In the genomic region with DNA sequence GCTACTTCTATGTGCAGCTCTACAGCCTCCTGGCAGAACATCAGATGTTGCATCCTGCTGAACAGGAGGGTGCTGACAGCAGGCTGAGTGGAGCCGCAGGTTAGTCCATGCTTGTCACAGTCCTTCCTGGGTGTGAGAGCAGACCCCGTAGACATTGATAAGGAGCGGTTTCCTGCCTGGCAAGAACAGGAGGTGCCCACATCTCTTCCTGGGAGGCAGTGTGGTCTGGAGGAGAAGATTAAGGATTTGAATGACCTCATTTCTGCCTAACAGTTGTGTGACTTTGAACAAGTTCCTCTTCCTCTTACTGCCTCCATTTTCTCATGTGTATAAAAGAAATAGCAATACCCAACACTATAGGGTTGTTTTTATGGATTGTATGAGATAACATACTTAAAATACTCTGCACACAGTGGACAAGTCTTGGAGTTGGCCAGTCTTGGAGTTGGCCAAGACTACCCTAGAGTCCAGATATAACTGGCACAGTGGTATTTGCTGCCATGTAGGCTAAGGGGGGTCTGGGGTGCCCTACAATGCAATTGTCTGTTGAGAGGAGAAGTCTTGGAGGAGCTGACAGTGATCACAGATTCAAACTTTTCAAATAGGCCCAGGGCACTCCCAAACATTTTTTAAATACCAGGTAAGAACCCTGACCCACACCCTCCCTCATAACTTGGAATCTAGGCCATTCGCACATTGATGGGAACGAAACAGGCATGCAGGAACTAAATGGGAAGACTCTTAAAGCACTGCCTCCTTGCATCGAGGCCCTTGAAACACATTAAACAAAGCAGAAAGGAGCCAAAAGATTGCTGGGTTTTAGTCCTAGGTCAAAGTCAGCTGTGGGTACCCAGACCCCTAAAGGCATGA, we compare ENCODE assay signal across 21 cellular contexts. TPM values are rescaled to one million over a fixed set of nuclear protein-coding genes. Genes with fewer than 3 reads are reported as not detected.
DNase-seq lines count a peak whose midpoint lies in the region; ATAC-seq, FAIRE-seq and TF ChIP-seq lines count a peak whose summit lies in the region.
"Had no signal": no experiment of that assay in that cellular context is flagged by ENCODE, and none has a peak within 500 bp of the region (broad histone marks: within the 10 kb centered on the region; RNA-seq: fewer than 3 reads in every experiment).

No MANE protein-coding gene starts in this region.

- no peaks in the 10 kb centered on the region for H3K27me3 ChIP-seq in BLaER1 treated with 17β-estradiol and CSF1 and Interleukin-3, amounts not matched to agents 10 nM and 100 nM
- no peaks in the 10 kb centered on the region for H3K27me3 ChIP-seq in astrocyte (ENCODE audit: insufficient read depth, low read length)
- H3K27me3 ChIP-seq in right atrium auricular region = no peaks in the 10 kb centered on the region
- H3K27me3 ChIP-seq: ovary, spleen had no signal

- no peak overlapping the region for H3K27ac Mint-ChIP-seq in astrocyte (ENCODE audit: unreplicated experiment)
- H3K27ac Mint-ChIP-seq: activated CD4-positive, alpha-beta memory T cell treated with anti-CD3 and anti-CD28 coated beads, Interleukin-2, amount 10 ng/mL, durations not matched to agents 7 days and 5 days; endodermal cell had no signal

- no peak overlapping the region for H3K4me3 ChIP-seq in BLaER1 treated with 17β-estradiol and CSF1 and Interleukin-3, amounts not matched to agents 10 nM and 100 nM
- H3K4me3 ChIP-seq in astrocyte (ENCODE audit: insufficient read depth, low read depth, low read length) (no peak overlapping the region), right atrium auricular region (no peak overlapping the region)
- H3K4me3 ChIP-seq: ovary, spleen had no signal

- no peaks in the 10 kb centered on the region for H4K20me1 ChIP-seq in BLaER1 treated with 17β-estradiol and CSF1 and Interleukin-3, amounts not matched to agents 10 nM and 100 nM
- no peaks in the 10 kb centered on the region for H4K20me1 ChIP-seq in astrocyte (ENCODE audit: insufficient read depth, low read length)

- no peak for FAIRE-seq in astrocyte (lab: Jason Lieb, UNC)
- FAIRE-seq: H1 had no signal

- peak; percentile 96 to 97 for DNase-seq in Kasumi-1 (lab: John Stamatoyannopoulos, UW)
- DNase-seq in astrocyte (ENCODE audit: low read depth) = peak; percentile 40
- no peak for DNase-seq in right atrium auricular region (ENCODE audit: low spot score)
- DNase-seq in stimulated activated CD4-positive, alpha-beta T cell treated with anti-CD3 and anti-CD28 coated beads, Interleukin-2, amount 100 ng/mL, for 48 hours = no peak
- no peak for DNase-seq in Ammon's horn (ENCODE audit: low spot score)
- DNase-seq: activated CD4-positive, alpha-beta memory T cell treated with anti-CD3 and anti-CD28 coated beads, Interleukin-2, amount 10 ng/mL, durations not matched to agents 7 days and 5 days; DMS 273 treated with DMSO at 0.1 percent for 48 hours; endodermal cell; foreskin melanocyte; midbrain; NCI-H1694 treated with DMSO at 0.1 percent for 48 hours; NCI-H748 treated with DMSO at 0.1 percent for 48 hours; ovary; SHP77; spleen; T-helper 9 cell had no signal

- H3K36me3 Mint-ChIP-seq in astrocyte (ENCODE audit: low read depth, unreplicated experiment) = peaks cover 2% of the 10 kb centered on the region

- peaks cover 0 to 9% (median 0%) of the 10 kb centered on the region in 11 experiments; a peak in 3 of 22 replicates for H3K9me3 ChIP-seq in BLaER1 treated with 17β-estradiol and CSF1 and Interleukin-3, amounts not matched to agents 10 nM and 100 nM (replicated peaks in 1 of 11)
- H3K9me3 ChIP-seq in astrocyte (ENCODE audit: insufficient read depth, low read depth, low read length) (no peaks in the 10 kb centered on the region), right atrium auricular region (no peaks in the 10 kb centered on the region)
- H3K9me3 ChIP-seq: ovary, spleen had no signal

- H3K4me1 Mint-ChIP-seq in astrocyte (ENCODE audit: low read depth, unreplicated experiment) = peaks cover 34% of the 10 kb centered on the region
- H3K4me1 Mint-ChIP-seq: endodermal cell had no signal

- peaks cover 16 to 39% (median 29%) of the 10 kb centered on the region in 10 experiments for H3K4me1 ChIP-seq in BLaER1 treated with 17β-estradiol and CSF1 and Interleukin-3, amounts not matched to agents 10 nM and 100 nM
- peaks cover 24% of the 10 kb centered on the region for H3K4me1 ChIP-seq in astrocyte (ENCODE audit: insufficient read depth, low read length)
- peaks cover 0 to 82% of the 10 kb centered on the region in 2 donors for H3K4me1 ChIP-seq in right atrium auricular region

- peaks cover 10 to 27% (median 19%) of the 10 kb centered on the region in 11 experiments; a peak in 19 of 22 replicates for H3K36me3 ChIP-seq in BLaER1 treated with 17β-estradiol and CSF1 and Interleukin-3, amounts not matched to agents 10 nM and 100 nM
- H3K36me3 ChIP-seq in astrocyte (ENCODE audit: insufficient read depth, low read length) = no peaks in the 10 kb centered on the region
- peaks cover 18% of the 10 kb centered on the region for H3K36me3 ChIP-seq in right atrium auricular region
- H3K36me3 ChIP-seq: ovary had no signal

- no peaks in the 10 kb centered on the region for H3K9me3 Mint-ChIP-seq in astrocyte (ENCODE audit: unreplicated experiment)
- H3K9me3 Mint-ChIP-seq: activated CD4-positive, alpha-beta memory T cell treated with anti-CD3 and anti-CD28 coated beads, Interleukin-2, amount 10 ng/mL, durations not matched to agents 7 days and 5 days; endodermal cell had no signal

- TF ChIP-seq CTCF in astrocyte (IDR thresholded peaks at IDR 0.05; ENCODE audit: insufficient read depth, low read depth, low read length) (no peak), right atrium auricular region (IDR thresholded peaks at IDR 0.05) (no peak)

- H3K27ac ChIP-seq in BLaER1 treated with 17β-estradiol and CSF1 and Interleukin-3, amounts not matched to agents 10 nM and 100 nM = no peak overlapping the region
- no peak overlapping the region for H3K27ac ChIP-seq in astrocyte (ENCODE audit: low read depth, low read length)
- peak overlapping the region; percentile 56 to 80 for H3K27ac ChIP-seq in right atrium auricular region
- H3K27ac ChIP-seq: KMS-11, ovary had no signal

- H3K4me2 ChIP-seq in BLaER1 treated with 17β-estradiol and CSF1 and Interleukin-3, amounts not matched to agents 10 nM and 100 nM = peak overlapping the region in 7 of 11 experiments; percentile 2 to 54 (median 25); a peak in 10 of 22 replicates
- no peak overlapping the region for H3K4me2 ChIP-seq in astrocyte (ENCODE audit: low read length)
- H3K4me2 ChIP-seq: KMS-11 had no signal

- no peaks in the 10 kb centered on the region for H3K79me2 ChIP-seq in astrocyte (ENCODE audit: insufficient read depth, low read length)

- H3K4me3 Mint-ChIP-seq in astrocyte (ENCODE audit: unreplicated experiment) = no peak overlapping the region
- H3K4me3 Mint-ChIP-seq: activated CD4-positive, alpha-beta memory T cell treated with anti-CD3 and anti-CD28 coated beads, Interleukin-2, amount 10 ng/mL, durations not matched to agents 7 days and 5 days; endodermal cell had no signal

- H2AFZ ChIP-seq in astrocyte (ENCODE audit: low read depth, low read length) = no peak overlapping the region

- H3K9ac ChIP-seq in BLaER1 treated with 17β-estradiol and CSF1 and Interleukin-3, amounts not matched to agents 10 nM and 100 nM = no peak overlapping the region
- H3K9ac ChIP-seq in astrocyte (ENCODE audit: low read length) = no peak overlapping the region
- H3K9ac ChIP-seq: KMS-11 had no signal

- no peaks in the 10 kb centered on the region for H3K27me3 Mint-ChIP-seq in astrocyte (ENCODE audit: low read depth, unreplicated experiment)
- H3K27me3 Mint-ChIP-seq: activated CD4-positive, alpha-beta memory T cell treated with anti-CD3 and anti-CD28 coated beads, Interleukin-2, amount 10 ng/mL, durations not matched to agents 7 days and 5 days had no signal

- no peak for ATAC-seq in HG02571 (IDR thresholded peaks at IDR 0.05; ENCODE audit: unreplicated experiment)
- no peak for ATAC-seq in HG03439 (IDR thresholded peaks at IDR 0.05; ENCODE audit: unreplicated experiment)

RNA-seq across cellular contexts. Expression of a gene that starts 32.6 kb away (rescaled TPM):
- total RNA-seq in astrocyte (27.2 and 27.9 TPM in 2 replicates), right atrium auricular region (10 to 100 TPM; 15.0 to 27.0 TPM)

Comparison
In these comparisons a context has a peak if more than half of its experiments do, and no peak if none do; other contexts are left out.
1. H3K27ac ChIP-seq: peak in right atrium auricular region (2 of 2); none in BLaER1 treated with 17β-estradiol and CSF1 and Interleukin-3, amounts not matched to agents 10 nM and 100 nM (0 of 11) and astrocyte (single experiment).
2. DNase-seq: peak in Kasumi-1 (2 of 2) and astrocyte (single experiment); none in right atrium auricular region (single experiment), stimulated activated CD4-positive, alpha-beta T cell treated with anti-CD3 and anti-CD28 coated beads, Interleukin-2, amount 100 ng/mL, for 48 hours (0 of 2) and Ammon's horn (single experiment).